Comparison of ENCODE assay signal across 27 cellular contexts in the genomic region with DNA sequence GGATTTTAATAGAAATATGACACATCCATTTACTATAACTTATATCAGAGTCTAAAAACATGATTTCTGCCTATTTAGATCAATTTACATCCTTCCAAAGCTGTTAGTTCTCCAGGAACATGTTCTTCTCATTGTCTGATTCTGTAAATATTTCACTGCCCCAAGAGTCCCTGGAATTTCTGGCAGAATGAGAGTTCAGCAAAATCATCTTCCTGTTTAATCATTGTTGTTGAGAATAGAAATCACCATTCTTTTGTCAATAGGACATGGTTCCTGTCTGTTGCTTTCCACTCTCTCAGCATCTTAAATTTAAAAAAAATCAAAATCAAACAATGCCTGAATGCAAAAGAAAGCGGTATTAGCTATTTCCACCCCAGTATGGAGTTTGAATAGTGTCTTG.
DNase-seq lines count a peak whose midpoint lies in the region; ATAC-seq, FAIRE-seq and TF ChIP-seq lines count a peak whose summit lies in the region.
"Had no signal": no experiment of that assay in that cellular context is flagged by ENCODE, and none has a peak within 500 bp of the region (broad histone marks: within the 10 kb centered on the region; RNA-seq: fewer than 3 reads in every experiment).

No MANE protein-coding gene starts in this region.

- ATAC-seq in A549 = no peak
- ATAC-seq in left ventricle myocardium superior = no peak
- no peak for ATAC-seq in Right ventricle myocardium superior (ENCODE audit: poor library complexity)
- no peak for ATAC-seq in HG03175 (IDR thresholded peaks at IDR 0.05; ENCODE audit: unreplicated experiment)
- ATAC-seq: GM12878 had no signal

- peak; percentile 92 for FAIRE-seq in A549 (lab: Jason Lieb, UNC)
- FAIRE-seq: A204.1, D721Med, GM12878, GM19239, H1 had no signal

- H3K9ac ChIP-seq in mesenchymal stem cell (ENCODE audit: low read length) = no peak overlapping the region
- H3K9ac ChIP-seq: BLaER1 treated with 17β-estradiol and CSF1 and Interleukin-3, amounts not matched to agents 10 nM and 100 nM; GM23248 had no signal

- H3K9me3 ChIP-seq in A549 (no peaks in the 10 kb centered on the region), mesenchymal stem cell (ENCODE audit: control insufficient read depth, low read length) (no peaks in the 10 kb centered on the region)
- H3K9me3 ChIP-seq: BE2C had no signal

- no peak for TF ChIP-seq POLR2A in A549 (IDR thresholded peaks at IDR 0.05; ENCODE audit: low read length)

- H3K4me3 ChIP-seq in A549 = no peak overlapping the region
- no peak overlapping the region for H3K4me3 ChIP-seq in mesenchymal stem cell (ENCODE audit: insufficient read depth in 1 of 2, low read depth in 1 of 2, low read length in 2 of 2)
- H3K4me3 ChIP-seq: BLaER1 treated with 17β-estradiol and CSF1 and Interleukin-3, amounts not matched to agents 10 nM and 100 nM; GM12878; GM23248 had no signal

- H2BK12ac ChIP-seq in mesenchymal stem cell (ENCODE audit: low read length in 2 of 2) = no peak overlapping the region

- no peak overlapping the region for H3K4ac ChIP-seq in mesenchymal stem cell (ENCODE audit: low read depth in 1 of 2, low read length in 2 of 2)

- H3K4me2 ChIP-seq in A549 (peak overlapping the region; percentile 22; the same call in 1 of the 3 replicates), mesenchymal stem cell (ENCODE audit: low read length, poor library complexity, severe bottlenecking) (no peak overlapping the region)
- H3K4me2 ChIP-seq: BLaER1 treated with 17β-estradiol and CSF1 and Interleukin-3, amounts not matched to agents 10 nM and 100 nM had no signal

- no peak overlapping the region for H2BK15ac ChIP-seq in mesenchymal stem cell (ENCODE audit: low read depth, poor library complexity, severe bottlenecking)

- no peaks in the 10 kb centered on the region for H3K36me3 ChIP-seq in mesenchymal stem cell (ENCODE audit: control insufficient read depth in 1 of 2, insufficient read depth in 2 of 2, low read depth in 1 of 2, low read length in 2 of 2)
- H3K36me3 ChIP-seq: BE2C; BLaER1 treated with 17β-estradiol and CSF1 and Interleukin-3, amounts not matched to agents 10 nM and 100 nM had no signal

- no peaks in the 10 kb centered on the region for H3K79me1 ChIP-seq in mesenchymal stem cell (replicated peaks; ENCODE audit: low read length, poor library complexity, severe bottlenecking)

- intact Hi-C loops in left ventricle myocardium superior (cut with micrococcal nuclease) (no loop called here), Right ventricle myocardium superior (cut with DNase I) (no loop called here)

- H2BK5ac ChIP-seq in mesenchymal stem cell (ENCODE audit: low read depth, low read length, poor library complexity, severe bottlenecking) = no peak overlapping the region

- no peak overlapping the region for H2BK120ac ChIP-seq in mesenchymal stem cell (ENCODE audit: low read depth, low read length)

- no peak for TF ChIP-seq RAD21 in A549 (conservative IDR thresholded peaks at IDR 0.05 in 1 of 2, IDR thresholded peaks at IDR 0.05 in 1 of 2)

- POLR2A ChIA-PET in A549 (lab: Yijun Ruan, JAX) = no interaction called here

- H2AFZ ChIP-seq in mesenchymal stem cell (ENCODE audit: low read depth, low read length) = no peak overlapping the region
- H2AFZ ChIP-seq: GM23248 had no signal

- WGBS in A549 (ENCODE audit: missing lambda C conversion rate) = 81% methylated on average over 1 of the region's 1 CpG
- no CpG with 5 or more reads among the region's 1 CpG for WGBS in mesenchymal stem cell

- H3K23ac ChIP-seq in mesenchymal stem cell (ENCODE audit: low read length in 2 of 2) = no peak overlapping the region

- no peak for DNase-seq in A549 (ENCODE audit: low read depth in 1 of 2, low spot score in 1 of 2)
- peak; percentile 7 to 55 for DNase-seq in dermis microvascular lymphatic vessel endothelial cell (ENCODE audit: low read depth in 2 of 2)
- peak; percentile 34 for DNase-seq in kidney glomerular epithelial cell (lab: John Stamatoyannopoulos, UW)
- DNase-seq in mesenchymal stem cell = no peak
- DNase-seq in left ventricle myocardium superior = no peak
- no peak for DNase-seq in Right ventricle myocardium superior
- no peak for DNase-seq in stimulated activated naive CD4-positive, alpha-beta T cell (lab: John Stamatoyannopoulos, UW)
- DNase-seq: ACHN; AML-193; BE2C; CD4-positive, alpha-beta T cell; CD8-positive, alpha-beta memory T cell; DMS 273 treated with DMSO at 0.1 percent for 48 hours; DMS79; EL; GDM1; GM23248; H7; HCEC 1CT had no signal

- H3K4me1 ChIP-seq in A549 (peaks cover 24% of the 10 kb centered on the region), mesenchymal stem cell (ENCODE audit: control insufficient read depth, insufficient read depth, low read depth, low read length) (peaks cover 4% of the 10 kb centered on the region)
- H3K4me1 ChIP-seq: BE2C; BLaER1 treated with 17β-estradiol and CSF1 and Interleukin-3, amounts not matched to agents 10 nM and 100 nM had no signal

- no peak overlapping the region for H3K27ac ChIP-seq in A549
- peak overlapping the region; percentile 80 for H3K27ac ChIP-seq in mesenchymal stem cell (ENCODE audit: low read length, poor library complexity, severe bottlenecking)
- H3K27ac ChIP-seq: 22Rv1; BLaER1 treated with 17β-estradiol and CSF1 and Interleukin-3, amounts not matched to agents 10 nM and 100 nM; GM23248 had no signal

- no peak overlapping the region for H3K18ac ChIP-seq in mesenchymal stem cell (ENCODE audit: low read depth in 1 of 2, low read length in 2 of 2)

- no peak overlapping the region for H2AK5ac ChIP-seq in mesenchymal stem cell (ENCODE audit: low read length, severe bottlenecking)

- no peak for TF ChIP-seq CTCF in A549 (IDR thresholded peaks at IDR 0.05)

- no peak for TF ChIP-seq EP300 in A549 (IDR thresholded peaks at IDR 0.05)

- H4K91ac ChIP-seq in mesenchymal stem cell (ENCODE audit: low read length) = no peak overlapping the region

- no peak overlapping the region for H4K8ac ChIP-seq in mesenchymal stem cell (ENCODE audit: low read length)

- H3K27me3 ChIP-seq in mesenchymal stem cell (ENCODE audit: control insufficient read depth in 1 of 2, insufficient read depth in 1 of 2, low read length in 2 of 2) = no peaks in the 10 kb centered on the region
- H3K27me3 ChIP-seq: BE2C had no signal

- no peak overlapping the region for H3K14ac ChIP-seq in mesenchymal stem cell (ENCODE audit: low read length in 2 of 2)

- CTCF ChIA-PET in A549 (lab: Yijun Ruan, JAX) = no interaction called here

TF ChIP-seq in A549, 52 proteins besides CTCF, POLR2A, EP300 and RAD21:
- TF ChIP-seq SREBF2 (IDR thresholded peaks at IDR 0.05) (no peak), EHF (CRISPR knock-in tag; IDR thresholded peaks at IDR 0.05) (no peak)
TF ChIP-seq in A549: peak in this region for 0.

Comparison
In these comparisons a context has a peak if more than half of its experiments do, and no peak if none do; other contexts are left out.
1. DNase-seq: peak in dermis microvascular lymphatic vessel endothelial cell (2 of 2) and kidney glomerular epithelial cell (single experiment); none in A549 (0 of 2), mesenchymal stem cell (single experiment), left ventricle myocardium superior (single experiment), Right ventricle myocardium superior (single experiment) and stimulated activated naive CD4-positive, alpha-beta T cell (0 of 6).